ENCODE assay signal across 32 cellular contexts in genomic region chrX:68633981-68634380, GRCh38.
"Had no signal": no experiment of that assay in that cellular context is flagged by ENCODE, and none has a peak within 500 bp of the region (broad histone marks: within the 10 kb centered on the region; RNA-seq: fewer than 3 reads in every experiment).

No MANE protein-coding gene starts in this region.

- H2AFZ ChIP-seq: neural progenitor cell had no signal

- H3K27me3 ChIP-seq: left lung, neural progenitor cell, neutrophil, ovary, right atrium auricular region, right lobe of liver, testis, thyroid gland, transverse colon, upper lobe of right lung had no signal

- H3K9me3 Mint-ChIP-seq: natural killer cell; neural progenitor cell; stimulated activated naive B cell treated with anti-CD40 and anti-IgM and Interleukin-4, amounts not matched to agents 10 μg/mL and 1 μg/mL and 100 μg/mL, for 72 hours had no signal

- H3K27me3 Mint-ChIP-seq: progenitor cell of endocrine pancreas had no signal

- H3K36me3 ChIP-seq: heart right ventricle, left lung, neural progenitor cell, neutrophil, ovary, right atrium auricular region, right lobe of liver, stomach, thyroid gland, transverse colon, upper lobe of right lung had no signal

- H3K36me3 Mint-ChIP-seq: mesothelial cell of epicardium; naive B cell; natural killer cell; neural progenitor cell; stimulated activated naive B cell treated with anti-CD40 and anti-IgM and Interleukin-4, amounts not matched to agents 10 μg/mL and 1 μg/mL and 100 μg/mL, for 72 hours had no signal

- FAIRE-seq: keratinocyte, urothelium cell line had no signal

- H3K4me1 Mint-ChIP-seq: naive B cell; natural killer cell; neural progenitor cell; stimulated activated naive B cell treated with anti-CD40 and anti-IgM and Interleukin-4, amounts not matched to agents 10 μg/mL and 1 μg/mL and 100 μg/mL, for 72 hours had no signal

- H3K4me3 Mint-ChIP-seq: mesothelial cell of epicardium; naive B cell; natural killer cell; nephron progenitor cell; neural progenitor cell; stimulated activated naive B cell treated with anti-CD40 and anti-IgM and Interleukin-4, amounts not matched to agents 10 μg/mL and 1 μg/mL and 100 μg/mL, for 72 hours had no signal

- H3K27ac Mint-ChIP-seq: mesothelial cell of epicardium; naive B cell; natural killer cell; nephron progenitor cell; neural progenitor cell; progenitor cell of endocrine pancreas; stimulated activated naive B cell treated with anti-CD40 and anti-IgM and Interleukin-4, amounts not matched to agents 10 μg/mL and 1 μg/mL and 100 μg/mL, for 72 hours had no signal

- H3K27ac ChIP-seq: heart right ventricle, left lung, neural progenitor cell, neutrophil, ovary, right atrium auricular region, right lobe of liver, skin epidermis, stomach, testis, thyroid gland, transverse colon, upper lobe of right lung had no signal

- ATAC-seq: heart right ventricle; left colon; left lung; natural killer cell; right lobe of liver; stimulated activated naive B cell treated with anti-CD40 and anti-IgM and Interleukin-4, amounts not matched to agents 10 μg/mL and 1 μg/mL and 100 μg/mL, for 72 hours; stimulated activated naive CD8-positive, alpha-beta T cell treated with anti-CD3 and anti-CD28 coated beads, Interleukin-15, Interleukin-2, amounts not matched to agents 100 U/mL and 50 U/mL, for 24 hours; upper lobe of right lung had no signal

- DNase-seq: heart right ventricle; hippocampal formation; kidney glomerular epithelial cell; left colon; left lung; mesendoderm; naive B cell; natural killer cell; nephron progenitor cell; occipital lobe; ovary; right lobe of liver; stimulated activated CD4-positive, alpha-beta T cell treated with anti-CD3 and anti-CD28 coated beads, Interleukin-12 subunit alpha, Interleukin-12 subunit beta, amount 100 ng/mL, for 4 hours; stimulated activated CD4-positive, alpha-beta T cell treated with anti-CD3 and anti-CD28 coated beads, Interleukin-15, amount 100 ng/mL, for 24 hours; stimulated activated CD4-positive, alpha-beta T cell treated with anti-CD3 and anti-CD28 coated beads, Interleukin-2, amount 100 ng/mL, for 24 hours; stimulated activated CD4-positive, alpha-beta T cell treated with anti-CD3 and anti-CD28 coated beads, Interleukin-4, amount 100 ng/mL, for 1 hour; stimulated activated naive B cell treated with anti-CD40 and anti-IgM and Interleukin-4, amounts not matched to agents 10 μg/mL and 1 μg/mL and 100 μg/mL, for 72 hours; stimulated activated naive CD8-positive, alpha-beta T cell treated with anti-CD3 and anti-CD28 coated beads, Interleukin-15, Interleukin-2, amounts not matched to agents 100 U/mL and 50 U/mL, for 24 hours; stomach; testis; thyroid gland; transverse colon; upper lobe of right lung had no signal

- H3K9me3 ChIP-seq: heart right ventricle, left lung, neutrophil, ovary, right atrium auricular region, right lobe of liver, stomach, testis, thyroid gland, transverse colon, upper lobe of right lung had no signal

- H3K4me1 ChIP-seq: heart right ventricle, left lung, neural progenitor cell, right atrium auricular region, right lobe of liver, stomach, testis, thyroid gland, transverse colon, upper lobe of right lung had no signal

- H3K4me3 ChIP-seq: heart right ventricle, left lung, lung, neural progenitor cell, ovary, right atrium auricular region, right lobe of liver, skin epidermis, stomach, testis, thyroid gland, transverse colon, upper lobe of right lung had no signal

- H3K9ac ChIP-seq: neural progenitor cell had no signal

- H3K4me2 ChIP-seq: neural progenitor cell had no signal
